9 cellular contexts compared by ENCODE assay signal in genomic region chr12:124745891-124746570, GRCh38.
A peak's percentile ranks its signal among the peaks of the same experiment; 100 is the strongest.
DNase-seq lines count a peak whose midpoint lies in the region; ATAC-seq and TF ChIP-seq lines count a peak whose summit lies in the region.
"Had no signal": no experiment of that assay in that cellular context is flagged by ENCODE, and none has a peak within 500 bp of the region (broad histone marks: within the 10 kb centered on the region; RNA-seq: fewer than 3 reads in every experiment).

No MANE protein-coding gene starts in this region.

- H3K9me3 ChIP-seq in skeletal muscle satellite cell (replicated peaks; ENCODE audit: low read length), result no peaks in the 10 kb centered on the region

- ATAC-seq in HG03565 (IDR thresholded peaks at IDR 0.05; ENCODE audit: unreplicated experiment), result no peak
- ATAC-seq in GM18873 (IDR thresholded peaks at IDR 0.05; ENCODE audit: low FRiP score, unreplicated experiment), result no peak

- H3K9ac ChIP-seq in skeletal muscle satellite cell (ENCODE audit: low read depth, low read length), result peak overlapping the region; percentile 54
- H3K9ac ChIP-seq: KMS-11 had no signal

- H3K36me3 ChIP-seq in skeletal muscle satellite cell (ENCODE audit: insufficient read depth, low read length), result no peaks in the 10 kb centered on the region

- no peaks in the 10 kb centered on the region for H3K27me3 ChIP-seq in skeletal muscle satellite cell (ENCODE audit: control insufficient read depth, insufficient read depth, low read length)

- peak overlapping the region; percentile 28 for H3K4me3 ChIP-seq in skeletal muscle satellite cell (ENCODE audit: low read length)

- in situ Hi-C loops in KBM-7 (cut with MboI; ENCODE audit: low pct_unique_long_range_greater_than_20kb, low sequenced_read_pairs), result no loop called here

- H3K4me1 ChIP-seq in skeletal muscle satellite cell (ENCODE audit: control insufficient read depth, insufficient read depth, low read length), result peaks cover 25% of the 10 kb centered on the region

- DNase-seq in DMS153 (lab: John Stamatoyannopoulos, UW), result peak; percentile 74
- DNase-seq in KBM-7, result peak; percentile 77
- DNase-seq in cerebellar cortex (ENCODE audit: low spot score), result peak; percentile 94
- DNase-seq in inferior parietal cortex (ENCODE audit: extremely low spot score), result peak; percentile 95

- H3K4me2 ChIP-seq in skeletal muscle satellite cell (ENCODE audit: low read length), result peak overlapping the region; percentile 69
- H3K4me2 ChIP-seq: KMS-11 had no signal

TF ChIP-seq in PFSK-1, 5 proteins besides CTCF, POLR2A, EP300 and RAD21:
- TF ChIP-seq TAF1 (IDR thresholded peaks at IDR 0.05; ENCODE audit: borderline replicate concordance, insufficient read depth, low read length), result no peak
- TF ChIP-seq, protein P1, sequence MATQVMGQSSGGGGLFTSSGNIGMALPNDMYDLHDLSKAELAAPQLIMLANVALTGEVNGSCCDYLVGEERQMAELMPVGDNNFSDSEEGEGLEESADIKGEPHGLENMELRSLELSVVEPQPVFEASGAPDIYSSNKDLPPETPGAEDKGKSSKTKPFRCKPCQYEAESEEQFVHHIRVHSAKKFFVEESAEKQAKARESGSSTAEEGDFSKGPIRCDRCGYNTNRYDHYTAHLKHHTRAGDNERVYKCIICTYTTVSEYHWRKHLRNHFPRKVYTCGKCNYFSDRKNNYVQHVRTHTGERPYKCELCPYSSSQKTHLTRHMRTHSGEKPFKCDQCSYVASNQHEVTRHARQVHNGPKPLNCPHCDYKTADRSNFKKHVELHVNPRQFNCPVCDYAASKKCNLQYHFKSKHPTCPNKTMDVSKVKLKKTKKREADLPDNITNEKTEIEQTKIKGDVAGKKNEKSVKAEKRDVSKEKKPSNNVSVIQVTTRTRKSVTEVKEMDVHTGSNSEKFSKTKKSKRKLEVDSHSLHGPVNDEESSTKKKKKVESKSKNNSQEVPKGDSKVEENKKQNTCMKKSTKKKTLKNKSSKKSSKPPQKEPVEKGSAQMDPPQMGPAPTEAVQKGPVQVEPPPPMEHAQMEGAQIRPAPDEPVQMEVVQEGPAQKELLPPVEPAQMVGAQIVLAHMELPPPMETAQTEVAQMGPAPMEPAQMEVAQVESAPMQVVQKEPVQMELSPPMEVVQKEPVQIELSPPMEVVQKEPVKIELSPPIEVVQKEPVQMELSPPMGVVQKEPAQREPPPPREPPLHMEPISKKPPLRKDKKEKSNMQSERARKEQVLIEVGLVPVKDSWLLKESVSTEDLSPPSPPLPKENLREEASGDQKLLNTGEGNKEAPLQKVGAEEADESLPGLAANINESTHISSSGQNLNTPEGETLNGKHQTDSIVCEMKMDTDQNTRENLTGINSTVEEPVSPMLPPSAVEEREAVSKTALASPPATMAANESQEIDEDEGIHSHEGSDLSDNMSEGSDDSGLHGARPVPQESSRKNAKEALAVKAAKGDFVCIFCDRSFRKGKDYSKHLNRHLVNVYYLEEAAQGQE (IDR thresholded peaks at IDR 0.05; ENCODE audit: insufficient read depth in 1 of 2, low read depth in 2 of 2, low read length in 2 of 2), result peak in 1 of 2 experiments; percentile 46; a peak in 1 of 4 replicates
- TF ChIP-seq SIN3A (IDR thresholded peaks at IDR 0.05; ENCODE audit: borderline replicate concordance, insufficient read depth, low read length), result peak; percentile 73; the same call in 1 of the 2 replicates
- TF ChIP-seq POLR2AphosphoS5 (IDR thresholded peaks at IDR 0.05; ENCODE audit: low read depth, low read length), result no peak
- peak; percentile 97 for TF ChIP-seq FOXP2 (optimal IDR thresholded peaks at IDR 0.05; ENCODE audit: borderline replicate concordance, extremely low read depth, extremely low read length, insufficient read depth)
TF ChIP-seq in PFSK-1: peak in this region for 3.
